In the genomic region with DNA sequence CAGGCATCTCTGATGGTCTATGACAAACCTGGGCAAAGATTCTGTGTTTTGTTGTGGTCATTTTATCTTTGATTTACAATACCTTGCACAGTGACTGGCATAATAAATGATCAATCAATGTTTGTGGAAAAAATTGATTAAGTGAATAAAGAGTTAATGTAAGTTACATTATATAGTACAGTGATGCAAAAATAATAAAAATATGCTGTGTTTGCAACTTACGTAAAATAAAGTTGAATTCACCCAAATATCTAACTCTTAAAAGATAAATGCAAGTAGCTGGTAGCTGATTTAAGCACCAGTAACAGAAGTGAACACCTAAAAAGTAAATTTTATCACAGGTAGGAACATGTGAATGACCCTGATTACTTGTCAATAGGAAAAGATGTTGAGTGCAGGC, we compare ENCODE assay signal across 9 cellular contexts.
"Had no signal": no experiment of that assay in that cellular context is flagged by ENCODE, and none has a peak within 500 bp of the region (broad histone marks: within the 10 kb centered on the region; RNA-seq: fewer than 3 reads in every experiment).

No MANE protein-coding gene starts in this region.

- H2AFZ ChIP-seq: GM23338 had no signal

- DNase-seq: H9, HCEC 1CT, HFFc6, Karpas-422, KG1 had no signal

- FAIRE-seq: H1, H54 had no signal

- H3K27ac ChIP-seq: HL-60 had no signal

- ATAC-seq: GM23338 had no signal

- H3K4me3 ChIP-seq: GM23338 had no signal

- H3K4me2 ChIP-seq: GM23338 had no signal
